Comparison of ENCODE assay signal across 22 cellular contexts in the genomic region with DNA sequence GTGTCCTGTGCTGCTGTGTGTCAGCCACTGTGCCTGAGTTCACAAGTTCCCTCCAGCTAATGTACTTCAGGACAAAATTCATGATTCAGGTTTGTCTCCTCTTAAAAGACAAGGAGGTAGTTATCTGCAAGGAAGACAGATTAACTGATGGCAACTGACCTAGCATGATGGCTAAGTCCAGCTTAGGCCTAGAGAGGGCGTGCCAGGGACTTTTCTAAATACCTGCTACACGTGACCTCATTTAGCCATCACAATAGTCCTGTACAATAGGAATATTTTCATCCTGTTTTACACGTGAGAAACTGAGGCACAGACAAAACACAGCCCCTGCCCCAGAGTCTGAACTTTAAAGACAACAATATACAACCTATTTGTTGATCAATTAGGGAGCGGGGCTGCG.
DNase-seq lines count a peak whose midpoint lies in the region; TF ChIP-seq lines count a peak whose summit lies in the region.
"Had no signal": no experiment of that assay in that cellular context is flagged by ENCODE, and none has a peak within 500 bp of the region (broad histone marks: within the 10 kb centered on the region; RNA-seq: fewer than 3 reads in every experiment).

No MANE protein-coding gene starts in this region.

- H3K27ac Mint-ChIP-seq in osteocyte (ENCODE audit: unreplicated experiment) = no peak overlapping the region
- H3K27ac Mint-ChIP-seq: activated T-cell treated with anti-CD3 and anti-CD28 coated beads, Interleukin-2, amount 50 U/mL, for 72 hours; nephron; progenitor cell of endocrine pancreas; T-helper 1 cell treated with Interleukin-12 subunit alpha and Interleukin-12 subunit beta and Interleukin-4 antibody, amounts not matched to agents 30 μg/mL and 1 μg/mL, for 36 hours had no signal

- TF ChIP-seq POLR2A in sigmoid colon (IDR thresholded peaks at IDR 0.05) = no peak

- CTCF ChIA-PET in GM10248 (lab: Yijun Ruan, JAX) = no interaction called here

- H3K36me3 ChIP-seq in sigmoid colon = no peaks in the 10 kb centered on the region
- H3K36me3 ChIP-seq: brain microvascular endothelial cell had no signal

- H3K27ac ChIP-seq in sigmoid colon = no peak overlapping the region
- H3K27ac ChIP-seq: brain microvascular endothelial cell, epithelial cell of prostate, GM23248, skin epidermis had no signal

- peaks cover 5% of the 10 kb centered on the region for H3K9me3 Mint-ChIP-seq in osteocyte (ENCODE audit: unreplicated experiment)
- H3K9me3 Mint-ChIP-seq: activated T-cell treated with anti-CD3 and anti-CD28 coated beads, Interleukin-2, amount 50 U/mL, for 72 hours; T-helper 1 cell treated with Interleukin-12 subunit alpha and Interleukin-12 subunit beta and Interleukin-4 antibody, amounts not matched to agents 30 μg/mL and 1 μg/mL, for 36 hours had no signal

- peak; percentile 30 for DNase-seq in ELR (ENCODE audit: low read depth)
- DNase-seq in HCEC 1CT = peak; percentile 6
- DNase-seq in NCI-H82 treated with DMSO at 0.1 percent for 48 hours (lab: John Stamatoyannopoulos, UW; ENCODE audit: unreplicated experiment) = peak; percentile 0
- peak; percentile 8 for DNase-seq in epithelial cell of esophagus (ENCODE audit: low read depth)
- DNase-seq in GM10248 (ENCODE audit: extremely low spot score) = no peak
- DNase-seq in sigmoid colon = no peak
- DNase-seq in osteocyte (ENCODE audit: extremely low spot score, unreplicated experiment) = no peak
- DNase-seq: activated CD8-positive, alpha-beta memory T cell treated with anti-CD3 and anti-CD28 coated beads for 24 hours; activated T-cell treated with anti-CD3 and anti-CD28 coated beads, Interleukin-2, amount 50 U/mL, for 72 hours; brain microvascular endothelial cell; Calu3; cortex of kidney; GM23248; KBM-7; NCI-H1417 treated with DMSO at 0.1 percent for 48 hours; NK-92 treated with Interleukin-12 subunit alpha and Interleukin-12 subunit beta, amount 100 ng/mL, for 24 hours; stimulated activated CD4-positive, alpha-beta T cell treated with anti-CD3 and anti-CD28 coated beads, Interleukin-2, amount 100 ng/mL, for 48 hours had no signal

- TF ChIP-seq CTCF in epithelial cell of esophagus (IDR thresholded peaks at IDR 0.05; ENCODE audit: insufficient read depth, low read depth, low read length, missing control alignments) (no peak), GM10248 (IDR thresholded peaks at IDR 0.05; ENCODE audit: control extremely low read depth, extremely low read depth, low read depth, missing control alignments) (no peak), sigmoid colon (IDR thresholded peaks at IDR 0.05) (no peak), osteocyte (IDR thresholded peaks at IDR 0.05) (no peak)

- H3K4me3 Mint-ChIP-seq in osteocyte (ENCODE audit: unreplicated experiment) = no peak overlapping the region
- H3K4me3 Mint-ChIP-seq: activated T-cell treated with anti-CD3 and anti-CD28 coated beads, Interleukin-2, amount 50 U/mL, for 72 hours; nephron; T-helper 1 cell treated with Interleukin-12 subunit alpha and Interleukin-12 subunit beta and Interleukin-4 antibody, amounts not matched to agents 30 μg/mL and 1 μg/mL, for 36 hours had no signal

- H3K36me3 Mint-ChIP-seq in osteocyte (ENCODE audit: unreplicated experiment) = no peaks in the 10 kb centered on the region

- no peaks in the 10 kb centered on the region for H3K9me3 ChIP-seq in sigmoid colon

- H3K4me3 ChIP-seq in epithelial cell of esophagus (ENCODE audit: low read length) (no peak overlapping the region), sigmoid colon (no peak overlapping the region)
- H3K4me3 ChIP-seq: GM23248, skin epidermis had no signal

- no peaks in the 10 kb centered on the region for H3K4me1 Mint-ChIP-seq in osteocyte (ENCODE audit: unreplicated experiment)
- H3K4me1 Mint-ChIP-seq: nephron had no signal

- POLR2A ChIA-PET in GM10248 (lab: Yijun Ruan, JAX) = no interaction called here

- 19 to 54% methylated on average over 5 of the region's 5 CpGs for WGBS in sigmoid colon, 2 donors

- TF ChIP-seq EP300 in sigmoid colon (IDR thresholded peaks at IDR 0.05) = no peak

- no peaks in the 10 kb centered on the region for H3K27me3 Mint-ChIP-seq in osteocyte (ENCODE audit: unreplicated experiment)
- H3K27me3 Mint-ChIP-seq: progenitor cell of endocrine pancreas had no signal

- H3K27me3 ChIP-seq in sigmoid colon = no peaks in the 10 kb centered on the region
- H3K27me3 ChIP-seq: brain microvascular endothelial cell had no signal

- no peaks in the 10 kb centered on the region for H3K4me1 ChIP-seq in sigmoid colon

- intact Hi-C loops in sigmoid colon (cut with DNase I) = no loop called here

Comparison
In these comparisons a context has a peak if more than half of its experiments do, and no peak if none do; other contexts are left out.
1. DNase-seq: peak in ELR (single experiment), HCEC 1CT (single experiment), NCI-H82 treated with DMSO at 0.1 percent for 48 hours (single experiment) and epithelial cell of esophagus (single experiment); none in GM10248 (single experiment), sigmoid colon (single experiment) and osteocyte (single experiment).